ENCODE assay signal across 1 cellular context in the genomic region with DNA sequence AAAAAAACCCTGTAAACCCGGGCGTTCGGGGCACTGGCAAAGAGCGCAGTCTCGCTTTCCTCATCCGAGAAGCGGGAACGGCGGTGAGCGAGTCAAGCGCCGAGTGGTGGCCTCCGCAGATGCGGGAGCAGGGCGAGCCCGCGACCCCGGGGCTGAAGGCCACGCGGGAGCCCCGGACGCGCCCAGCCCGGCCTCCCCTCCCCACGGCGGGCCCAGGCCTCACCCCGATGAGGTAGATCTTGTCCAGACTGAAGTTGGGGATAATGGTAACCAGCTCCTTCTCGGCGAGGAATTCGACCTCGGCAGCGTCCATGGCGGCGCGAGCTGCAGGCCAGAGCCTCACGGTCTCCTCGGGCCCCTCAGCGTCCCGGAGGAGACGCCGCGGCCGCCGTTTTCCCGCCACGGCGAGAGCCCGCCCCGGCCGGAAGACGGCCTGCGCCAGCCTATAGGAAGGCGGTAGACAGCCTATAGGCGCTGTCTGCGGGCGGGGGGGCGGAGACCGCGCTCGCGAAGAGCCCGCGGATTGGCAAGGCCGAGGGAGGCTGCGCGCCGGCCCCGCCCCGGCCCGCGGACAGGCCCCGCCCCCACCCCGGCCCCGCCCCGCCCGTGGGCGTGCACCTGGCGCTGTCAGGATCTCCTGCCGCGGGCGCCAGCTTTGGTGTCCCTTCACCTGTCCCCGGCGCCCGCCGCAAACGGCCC.
TF ChIP-seq lines count a peak whose summit lies in the region.

A gene (minus strand): TSS at position 369 of the 699 bp plus-strand sequence. CDS start 56 bp downstream, at position 313.

TF ChIP-seq in HepG2, 621 proteins besides CTCF, POLR2A, EP300 and RAD21 (continued from another document and continues in another):
- TF ChIP-seq, protein P1, sequence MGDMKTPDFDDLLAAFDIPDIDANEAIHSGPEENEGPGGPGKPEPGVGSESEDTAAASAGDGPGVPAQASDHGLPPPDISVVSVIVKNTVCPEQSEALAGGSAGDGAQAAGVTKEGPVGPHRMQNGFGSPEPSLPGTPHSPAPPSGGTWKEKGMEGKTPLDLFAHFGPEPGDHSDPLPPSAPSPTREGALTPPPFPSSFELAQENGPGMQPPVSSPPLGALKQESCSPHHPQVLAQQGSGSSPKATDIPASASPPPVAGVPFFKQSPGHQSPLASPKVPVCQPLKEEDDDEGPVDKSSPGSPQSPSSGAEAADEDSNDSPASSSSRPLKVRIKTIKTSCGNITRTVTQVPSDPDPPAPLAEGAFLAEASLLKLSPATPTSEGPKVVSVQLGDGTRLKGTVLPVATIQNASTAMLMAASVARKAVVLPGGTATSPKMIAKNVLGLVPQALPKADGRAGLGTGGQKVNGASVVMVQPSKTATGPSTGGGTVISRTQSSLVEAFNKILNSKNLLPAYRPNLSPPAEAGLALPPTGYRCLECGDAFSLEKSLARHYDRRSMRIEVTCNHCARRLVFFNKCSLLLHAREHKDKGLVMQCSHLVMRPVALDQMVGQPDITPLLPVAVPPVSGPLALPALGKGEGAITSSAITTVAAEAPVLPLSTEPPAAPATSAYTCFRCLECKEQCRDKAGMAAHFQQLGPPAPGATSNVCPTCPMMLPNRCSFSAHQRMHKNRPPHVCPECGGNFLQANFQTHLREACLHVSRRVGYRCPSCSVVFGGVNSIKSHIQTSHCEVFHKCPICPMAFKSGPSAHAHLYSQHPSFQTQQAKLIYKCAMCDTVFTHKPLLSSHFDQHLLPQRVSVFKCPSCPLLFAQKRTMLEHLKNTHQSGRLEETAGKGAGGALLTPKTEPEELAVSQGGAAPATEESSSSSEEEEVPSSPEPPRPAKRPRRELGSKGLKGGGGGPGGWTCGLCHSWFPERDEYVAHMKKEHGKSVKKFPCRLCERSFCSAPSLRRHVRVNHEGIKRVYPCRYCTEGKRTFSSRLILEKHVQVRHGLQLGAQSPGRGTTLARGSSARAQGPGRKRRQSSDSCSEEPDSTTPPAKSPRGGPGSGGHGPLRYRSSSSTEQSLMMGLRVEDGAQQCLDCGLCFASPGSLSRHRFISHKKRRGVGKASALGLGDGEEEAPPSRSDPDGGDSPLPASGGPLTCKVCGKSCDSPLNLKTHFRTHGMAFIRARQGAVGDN (CRISPR knock-in tag; IDR thresholded peaks at IDR 0.05), result peak; percentile 94
- TF ChIP-seq CHD2 (IDR thresholded peaks at IDR 0.05; ENCODE audit: low read depth, low read length) (0 out of 2 replicates have a peak, but pooled peaks have one; percentile 52), NFATC3 (CRISPR knock-in tag; IDR thresholded peaks at IDR 0.05) (peak; percentile 50; the same call in 1 of the 2 replicates), GATAD1 (CRISPR knock-in tag; IDR thresholded peaks at IDR 0.05) (peak; percentile 86), MIER2 (CRISPR knock-in tag; IDR thresholded peaks at IDR 0.05) (no peak), CBFB (CRISPR knock-in tag; IDR thresholded peaks at IDR 0.05) (peak; percentile 69; the same call in 1 of the 2 replicates), GTF2F1 (IDR thresholded peaks at IDR 0.05; ENCODE audit: low read length) (no peak), ZZZ3 (CRISPR knock-in tag; IDR thresholded peaks at IDR 0.05; ENCODE audit: borderline replicate concordance) (no peak), RXRB (CRISPR knock-in tag; IDR thresholded peaks at IDR 0.05; ENCODE audit: borderline replicate concordance) (no peak), ZNF556 (CRISPR knock-in tag; IDR thresholded peaks at IDR 0.05; ENCODE audit: borderline replicate concordance) (no peak; the same call in 1 of the 2 replicates), ZSCAN20 (CRISPR knock-in tag; IDR thresholded peaks at IDR 0.05; ENCODE audit: borderline replicate concordance) (peak; percentile 93), CBX2 (IDR thresholded peaks at IDR 0.05; ENCODE audit: low read depth, low read length) (no peak), CBX2 (CRISPR knock-in tag; IDR thresholded peaks at IDR 0.05; ENCODE audit: low read depth) (no peak), MTF2 (CRISPR knock-in tag; IDR thresholded peaks at IDR 0.05; ENCODE audit: borderline replicate concordance) (no peak), TBX2 (CRISPR knock-in tag; IDR thresholded peaks at IDR 0.05; ENCODE audit: borderline replicate concordance) (peak; percentile 36), CREM (IDR thresholded peaks at IDR 0.05) (no peak), CREM (CRISPR knock-in tag; IDR thresholded peaks at IDR 0.05) (no peak), ZFP41 (CRISPR knock-in tag; IDR thresholded peaks at IDR 0.05; ENCODE audit: borderline replicate concordance) (peak; percentile 87; the same call in 1 of the 2 replicates), ZNF143 (CRISPR knock-in tag; IDR thresholded peaks at IDR 0.05) (peak; percentile 53; the same call in 1 of the 2 replicates), ZNF552 (CRISPR knock-in tag; IDR thresholded peaks at IDR 0.05; ENCODE audit: borderline replicate concordance) (no peak; the same call in 1 of the 2 replicates), NCOA5 (CRISPR knock-in tag; IDR thresholded peaks at IDR 0.05) (no peak), ZNF468 (CRISPR knock-in tag; IDR thresholded peaks at IDR 0.05) (no peak), ZNF282 (IDR thresholded peaks at IDR 0.05; ENCODE audit: partially characterized antibody) (no peak)
- TF ChIP-seq, protein P2, sequence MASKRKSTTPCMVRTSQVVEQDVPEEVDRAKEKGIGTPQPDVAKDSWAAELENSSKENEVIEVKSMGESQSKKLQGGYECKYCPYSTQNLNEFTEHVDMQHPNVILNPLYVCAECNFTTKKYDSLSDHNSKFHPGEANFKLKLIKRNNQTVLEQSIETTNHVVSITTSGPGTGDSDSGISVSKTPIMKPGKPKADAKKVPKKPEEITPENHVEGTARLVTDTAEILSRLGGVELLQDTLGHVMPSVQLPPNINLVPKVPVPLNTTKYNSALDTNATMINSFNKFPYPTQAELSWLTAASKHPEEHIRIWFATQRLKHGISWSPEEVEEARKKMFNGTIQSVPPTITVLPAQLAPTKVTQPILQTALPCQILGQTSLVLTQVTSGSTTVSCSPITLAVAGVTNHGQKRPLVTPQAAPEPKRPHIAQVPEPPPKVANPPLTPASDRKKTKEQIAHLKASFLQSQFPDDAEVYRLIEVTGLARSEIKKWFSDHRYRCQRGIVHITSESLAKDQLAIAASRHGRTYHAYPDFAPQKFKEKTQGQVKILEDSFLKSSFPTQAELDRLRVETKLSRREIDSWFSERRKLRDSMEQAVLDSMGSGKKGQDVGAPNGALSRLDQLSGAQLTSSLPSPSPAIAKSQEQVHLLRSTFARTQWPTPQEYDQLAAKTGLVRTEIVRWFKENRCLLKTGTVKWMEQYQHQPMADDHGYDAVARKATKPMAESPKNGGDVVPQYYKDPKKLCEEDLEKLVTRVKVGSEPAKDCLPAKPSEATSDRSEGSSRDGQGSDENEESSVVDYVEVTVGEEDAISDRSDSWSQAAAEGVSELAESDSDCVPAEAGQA (IDR thresholded peaks at IDR 0.05; ENCODE audit: low read depth), result no peak
- TF ChIP-seq, protein P2 (CRISPR knock-in tag; IDR thresholded peaks at IDR 0.05; ENCODE audit: borderline replicate concordance), result peak; percentile 96; the same call in 1 of the 2 replicates
- TF ChIP-seq, protein P3, sequence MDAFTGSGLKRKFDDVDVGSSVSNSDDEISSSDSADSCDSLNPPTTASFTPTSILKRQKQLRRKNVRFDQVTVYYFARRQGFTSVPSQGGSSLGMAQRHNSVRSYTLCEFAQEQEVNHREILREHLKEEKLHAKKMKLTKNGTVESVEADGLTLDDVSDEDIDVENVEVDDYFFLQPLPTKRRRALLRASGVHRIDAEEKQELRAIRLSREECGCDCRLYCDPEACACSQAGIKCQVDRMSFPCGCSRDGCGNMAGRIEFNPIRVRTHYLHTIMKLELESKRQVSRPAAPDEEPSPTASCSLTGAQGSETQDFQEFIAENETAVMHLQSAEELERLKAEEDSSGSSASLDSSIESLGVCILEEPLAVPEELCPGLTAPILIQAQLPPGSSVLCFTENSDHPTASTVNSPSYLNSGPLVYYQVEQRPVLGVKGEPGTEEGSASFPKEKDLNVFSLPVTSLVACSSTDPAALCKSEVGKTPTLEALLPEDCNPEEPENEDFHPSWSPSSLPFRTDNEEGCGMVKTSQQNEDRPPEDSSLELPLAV (CRISPR knock-in tag; conservative IDR thresholded peaks at IDR 0.05; ENCODE audit: low read depth), result no peak
- TF ChIP-seq, protein P4, sequence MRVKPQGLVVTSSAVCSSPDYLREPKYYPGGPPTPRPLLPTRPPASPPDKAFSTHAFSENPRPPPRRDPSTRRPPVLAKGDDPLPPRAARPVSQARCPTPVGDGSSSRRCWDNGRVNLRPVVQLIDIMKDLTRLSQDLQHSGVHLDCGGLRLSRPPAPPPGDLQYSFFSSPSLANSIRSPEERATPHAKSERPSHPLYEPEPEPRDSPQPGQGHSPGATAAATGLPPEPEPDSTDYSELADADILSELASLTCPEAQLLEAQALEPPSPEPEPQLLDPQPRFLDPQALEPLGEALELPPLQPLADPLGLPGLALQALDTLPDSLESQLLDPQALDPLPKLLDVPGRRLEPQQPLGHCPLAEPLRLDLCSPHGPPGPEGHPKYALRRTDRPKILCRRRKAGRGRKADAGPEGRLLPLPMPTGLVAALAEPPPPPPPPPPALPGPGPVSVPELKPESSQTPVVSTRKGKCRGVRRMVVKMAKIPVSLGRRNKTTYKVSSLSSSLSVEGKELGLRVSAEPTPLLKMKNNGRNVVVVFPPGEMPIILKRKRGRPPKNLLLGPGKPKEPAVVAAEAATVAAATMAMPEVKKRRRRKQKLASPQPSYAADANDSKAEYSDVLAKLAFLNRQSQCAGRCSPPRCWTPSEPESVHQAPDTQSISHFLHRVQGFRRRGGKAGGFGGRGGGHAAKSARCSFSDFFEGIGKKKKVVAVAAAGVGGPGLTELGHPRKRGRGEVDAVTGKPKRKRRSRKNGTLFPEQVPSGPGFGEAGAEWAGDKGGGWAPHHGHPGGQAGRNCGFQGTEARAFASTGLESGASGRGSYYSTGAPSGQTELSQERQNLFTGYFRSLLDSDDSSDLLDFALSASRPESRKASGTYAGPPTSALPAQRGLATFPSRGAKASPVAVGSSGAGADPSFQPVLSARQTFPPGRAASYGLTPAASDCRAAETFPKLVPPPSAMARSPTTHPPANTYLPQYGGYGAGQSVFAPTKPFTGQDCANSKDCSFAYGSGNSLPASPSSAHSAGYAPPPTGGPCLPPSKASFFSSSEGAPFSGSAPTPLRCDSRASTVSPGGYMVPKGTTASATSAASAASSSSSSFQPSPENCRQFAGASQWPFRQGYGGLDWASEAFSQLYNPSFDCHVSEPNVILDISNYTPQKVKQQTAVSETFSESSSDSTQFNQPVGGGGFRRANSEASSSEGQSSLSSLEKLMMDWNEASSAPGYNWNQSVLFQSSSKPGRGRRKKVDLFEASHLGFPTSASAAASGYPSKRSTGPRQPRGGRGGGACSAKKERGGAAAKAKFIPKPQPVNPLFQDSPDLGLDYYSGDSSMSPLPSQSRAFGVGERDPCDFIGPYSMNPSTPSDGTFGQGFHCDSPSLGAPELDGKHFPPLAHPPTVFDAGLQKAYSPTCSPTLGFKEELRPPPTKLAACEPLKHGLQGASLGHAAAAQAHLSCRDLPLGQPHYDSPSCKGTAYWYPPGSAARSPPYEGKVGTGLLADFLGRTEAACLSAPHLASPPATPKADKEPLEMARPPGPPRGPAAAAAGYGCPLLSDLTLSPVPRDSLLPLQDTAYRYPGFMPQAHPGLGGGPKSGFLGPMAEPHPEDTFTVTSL (CRISPR knock-in tag; IDR thresholded peaks at IDR 0.05; ENCODE audit: borderline replicate concordance), result no peak
- TF ChIP-seq, protein P5, sequence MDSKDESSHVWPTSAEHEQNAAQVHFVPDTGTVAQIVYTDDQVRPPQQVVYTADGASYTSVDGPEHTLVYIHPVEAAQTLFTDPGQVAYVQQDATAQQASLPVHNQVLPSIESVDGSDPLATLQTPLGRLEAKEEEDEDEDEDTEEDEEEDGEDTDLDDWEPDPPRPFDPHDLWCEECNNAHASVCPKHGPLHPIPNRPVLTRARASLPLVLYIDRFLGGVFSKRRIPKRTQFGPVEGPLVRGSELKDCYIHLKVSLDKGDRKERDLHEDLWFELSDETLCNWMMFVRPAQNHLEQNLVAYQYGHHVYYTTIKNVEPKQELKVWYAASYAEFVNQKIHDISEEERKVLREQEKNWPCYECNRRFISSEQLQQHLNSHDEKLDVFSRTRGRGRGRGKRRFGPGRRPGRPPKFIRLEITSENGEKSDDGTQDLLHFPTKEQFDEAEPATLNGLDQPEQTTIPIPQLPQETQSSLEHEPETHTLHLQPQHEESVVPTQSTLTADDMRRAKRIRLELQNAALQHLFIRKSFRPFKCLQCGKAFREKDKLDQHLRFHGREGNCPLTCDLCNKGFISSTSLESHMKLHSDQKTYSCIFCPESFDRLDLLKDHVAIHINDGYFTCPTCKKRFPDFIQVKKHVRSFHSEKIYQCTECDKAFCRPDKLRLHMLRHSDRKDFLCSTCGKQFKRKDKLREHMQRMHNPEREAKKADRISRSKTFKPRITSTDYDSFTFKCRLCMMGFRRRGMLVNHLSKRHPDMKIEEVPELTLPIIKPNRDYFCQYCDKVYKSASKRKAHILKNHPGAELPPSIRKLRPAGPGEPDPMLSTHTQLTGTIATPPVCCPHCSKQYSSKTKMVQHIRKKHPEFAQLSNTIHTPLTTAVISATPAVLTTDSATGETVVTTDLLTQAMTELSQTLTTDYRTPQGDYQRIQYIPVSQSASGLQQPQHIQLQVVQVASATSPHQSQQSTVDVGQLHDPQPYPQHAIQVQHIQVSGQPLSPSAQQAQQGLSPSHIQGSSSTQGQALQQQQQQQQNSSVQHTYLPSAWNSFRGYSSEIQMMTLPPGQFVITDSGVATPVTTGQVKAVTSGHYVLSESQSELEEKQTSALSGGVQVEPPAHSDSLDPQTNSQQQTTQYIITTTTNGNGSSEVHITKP (CRISPR knock-in tag; IDR thresholded peaks at IDR 0.05; ENCODE audit: low read depth), result no peak
- TF ChIP-seq, protein P6, sequence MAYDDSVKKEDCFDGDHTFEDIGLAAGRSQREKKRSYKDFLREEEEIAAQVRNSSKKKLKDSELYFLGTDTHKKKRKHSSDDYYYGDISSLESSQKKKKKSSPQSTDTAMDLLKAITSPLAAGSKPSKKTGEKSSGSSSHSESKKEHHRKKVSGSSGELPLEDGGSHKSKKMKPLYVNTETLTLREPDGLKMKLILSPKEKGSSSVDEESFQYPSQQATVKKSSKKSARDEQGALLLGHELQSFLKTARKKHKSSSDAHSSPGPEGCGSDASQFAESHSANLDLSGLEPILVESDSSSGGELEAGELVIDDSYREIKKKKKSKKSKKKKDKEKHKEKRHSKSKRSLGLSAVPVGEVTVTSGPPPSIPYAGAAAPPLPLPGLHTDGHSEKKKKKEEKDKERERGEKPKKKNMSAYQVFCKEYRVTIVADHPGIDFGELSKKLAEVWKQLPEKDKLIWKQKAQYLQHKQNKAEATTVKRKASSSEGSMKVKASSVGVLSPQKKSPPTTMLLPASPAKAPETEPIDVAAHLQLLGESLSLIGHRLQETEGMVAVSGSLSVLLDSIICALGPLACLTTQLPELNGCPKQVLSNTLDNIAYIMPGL (CRISPR knock-in tag; IDR thresholded peaks at IDR 0.05; ENCODE audit: borderline replicate concordance in 1 of 2, low read depth in 1 of 2), result peak in 1 of 2 experiments; percentile 48; a peak in 2 of 4 replicates
